ENCODE assay signal across 8 cellular contexts in the genomic region with DNA sequence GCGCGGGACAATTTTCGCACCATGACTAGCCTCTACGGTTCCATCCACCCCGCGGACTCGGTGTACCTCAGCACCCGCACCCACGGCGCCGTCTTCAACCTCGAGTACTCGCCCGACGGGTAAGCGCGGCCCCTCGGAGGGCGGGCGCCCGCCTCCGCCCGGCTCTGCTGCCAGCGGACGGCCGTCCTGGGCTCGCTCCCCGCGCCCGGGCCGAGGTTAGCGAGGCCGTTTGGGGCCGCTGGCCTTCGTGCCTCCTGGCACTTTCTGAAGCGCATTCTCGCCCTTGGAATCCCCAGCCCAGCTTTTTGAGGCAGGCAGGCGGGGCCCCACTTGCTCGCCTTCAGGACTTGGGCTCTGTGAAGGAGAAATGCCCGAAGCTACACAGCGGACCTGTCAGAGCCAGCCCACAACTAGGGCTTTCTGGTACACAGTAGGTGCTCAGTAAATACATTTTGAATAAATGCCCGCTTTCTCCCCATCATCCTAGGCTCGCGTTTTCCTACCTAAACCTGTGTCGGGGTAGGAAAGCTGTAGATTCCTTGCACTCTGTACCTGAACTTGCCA. TPM values are rescaled to one million over a fixed set of nuclear protein-coding genes. Genes with fewer than 3 reads are reported as not detected.
DNase-seq lines count a peak whose midpoint lies in the region; ATAC-seq and TF ChIP-seq lines count a peak whose summit lies in the region.

No MANE protein-coding gene starts in this region.

- no peaks in the 10 kb centered on the region for H3K27me3 Mint-ChIP-seq in osteocyte (ENCODE audit: unreplicated experiment)

- H3K4me1 Mint-ChIP-seq in osteocyte (ENCODE audit: unreplicated experiment): peaks cover 31% of the 10 kb centered on the region

- no peaks in the 10 kb centered on the region for H3K27me3 ChIP-seq in HL-60 (ENCODE audit: insufficient read depth, poor library complexity, severe bottlenecking)

- peak; percentile 37 for ATAC-seq in GM21423 (IDR thresholded peaks at IDR 0.05; ENCODE audit: unreplicated experiment)

- DNase-seq in COLO668 (lab: John Stamatoyannopoulos, UW; ENCODE audit: unreplicated experiment): peak; percentile 63
- DNase-seq in HL-60 (ENCODE audit: low read depth in 1 of 2, low spot score in 1 of 2): peak in 1 of 2 experiments; percentile 18
- DNase-seq in activated CD8-positive, alpha-beta memory T cell treated with anti-CD3 and anti-CD28 coated beads, Interleukin-2, amount 50 U/mL, for 4 hours: peak; percentile 39
- peak in 1 of 2 donors; percentile 61 for DNase-seq in foreskin fibroblast
- no peak for DNase-seq in osteocyte (ENCODE audit: extremely low spot score, unreplicated experiment)
- DNase-seq in DMS153 treated with DMSO at 0.1 percent for 48 hours (lab: John Stamatoyannopoulos, UW; ENCODE audit: unreplicated experiment): no peak
- DNase-seq in NCI-H510A (lab: John Stamatoyannopoulos, UW): no peak

- peak overlapping the region; percentile 82 for H3K27ac ChIP-seq in HL-60 (replicated peaks)

- TF ChIP-seq CTCF in HL-60 (IDR thresholded peaks at IDR 0.05; ENCODE audit: insufficient read depth, low read length) (no peak), foreskin fibroblast (IDR thresholded peaks at IDR 0.05; ENCODE audit: low read depth, low read length) (no peak), osteocyte (IDR thresholded peaks at IDR 0.05) (no peak)

- H3K27ac Mint-ChIP-seq in osteocyte (ENCODE audit: unreplicated experiment): peak overlapping the region; percentile 80

- H3K9me3 Mint-ChIP-seq in osteocyte (ENCODE audit: unreplicated experiment): no peaks in the 10 kb centered on the region

- H3K4me3 ChIP-seq in HL-60 (replicated peaks; ENCODE audit: insufficient read depth, low read length) (peak overlapping the region; percentile 87), foreskin fibroblast (ENCODE audit: low read depth in 1 of 2, low read length in 2 of 2) (peak overlapping the region; percentile 90 to 97)

- H3K36me3 Mint-ChIP-seq in osteocyte (ENCODE audit: unreplicated experiment): peaks cover 5% of the 10 kb centered on the region

- H3K4me3 Mint-ChIP-seq in osteocyte (ENCODE audit: unreplicated experiment): peak overlapping the region; percentile 91

RNA-seq across cellular contexts. Expression of a gene that starts 0.8 kb away (rescaled TPM):
- total RNA-seq in osteocyte: 27.7 TPM in 2 replicates

RNA-seq across cellular contexts. Expression of a gene that starts 16.5 kb away (rescaled TPM):
- 26.9 and 31.6 TPM in 2 replicates for total RNA-seq in osteocyte

RNA-seq across cellular contexts. Expression of a gene that starts 47.8 kb away (rescaled TPM):
- 9.7 and 10.8 TPM in 2 replicates for total RNA-seq in osteocyte

Comparison
In these comparisons a context has a peak if more than half of its experiments do, and no peak if none do; other contexts are left out.
1. DNase-seq: peak in COLO668 (single experiment) and activated CD8-positive, alpha-beta memory T cell treated with anti-CD3 and anti-CD28 coated beads, Interleukin-2, amount 50 U/mL, for 4 hours (single experiment); none in osteocyte (single experiment), DMS153 treated with DMSO at 0.1 percent for 48 hours (single experiment) and NCI-H510A (single experiment).